8 cellular contexts compared by ENCODE assay signal in genomic region chr10:102151774-102152544, GRCh38. TPM values are rescaled to one million over a fixed set of nuclear protein-coding genes. Genes with fewer than 3 reads are reported as not detected.
DNase-seq lines count a peak whose midpoint lies in the region; ATAC-seq and TF ChIP-seq lines count a peak whose summit lies in the region.

NOLC1 (plus strand) TSS chr10:102152389; CDS start chr10:102152411, 22 bp downstream.

- DNase-seq in DMS153 treated with DMSO at 0.1 percent for 48 hours (lab: John Stamatoyannopoulos, UW; ENCODE audit: unreplicated experiment) (peak; percentile 90), KBM-7 (peak; percentile 100), epithelial cell of proximal tubule (ENCODE audit: low read depth) (peak; percentile 91), mucosa of gallbladder (ENCODE audit: low spot score) (peak; percentile 99)
- DNase-seq in activated T-cell treated with anti-CD3 and anti-CD28 coated beads, Interleukin-2, amount 50 U/mL, for 24 hours: peak; percentile 100
- peak; percentile 100 for DNase-seq in stimulated activated CD8-positive, alpha-beta memory T cell treated with anti-CD3 and anti-CD28 coated beads, Interleukin-4, amount 100 ng/mL, for 4 hours (ENCODE audit: low read depth in 2 of 2, low spot score in 1 of 2)

- peak within 1 kb of the TSS; percentile 94 for H3K4me3 ChIP-seq in epithelial cell of proximal tubule (ENCODE audit: low read depth, low read length)

- peaks cover 55% of the 10 kb centered on the region for H3K4me1 Mint-ChIP-seq in activated T-cell treated with anti-CD3 and anti-CD28 coated beads, Interleukin-2, amount 50 U/mL, for 24 hours (ENCODE audit: low read depth)

- peak within 1 kb of the TSS; percentile 99 for H3K4me3 Mint-ChIP-seq in activated T-cell treated with anti-CD3 and anti-CD28 coated beads, Interleukin-2, amount 50 U/mL, for 24 hours

- peaks cover 98% of the 10 kb centered on the region for H3K36me3 Mint-ChIP-seq in activated T-cell treated with anti-CD3 and anti-CD28 coated beads, Interleukin-2, amount 50 U/mL, for 24 hours (ENCODE audit: low read depth)

- H3K27ac Mint-ChIP-seq in activated T-cell treated with anti-CD3 and anti-CD28 coated beads, Interleukin-2, amount 50 U/mL, for 24 hours: peak within 1 kb of the TSS; percentile 100

- TF ChIP-seq CTCF in epithelial cell of proximal tubule (conservative IDR thresholded peaks at IDR 0.05; ENCODE audit: low read depth, low read length): no peak

- peak; percentile 78 for ATAC-seq in GM21717 (IDR thresholded peaks at IDR 0.05; ENCODE audit: unreplicated experiment)

- no peaks in the 10 kb centered on the region for H3K9me3 Mint-ChIP-seq in activated T-cell treated with anti-CD3 and anti-CD28 coated beads, Interleukin-2, amount 50 U/mL, for 24 hours

- in situ Hi-C loops in KBM-7 (cut with MboI; ENCODE audit: low pct_unique_long_range_greater_than_20kb, low sequenced_read_pairs): no loop called here

- H3K27me3 Mint-ChIP-seq in activated T-cell treated with anti-CD3 and anti-CD28 coated beads, Interleukin-2, amount 50 U/mL, for 24 hours: no peaks in the 10 kb centered on the region

TF ChIP-seq in PFSK-1, 5 proteins besides CTCF, POLR2A, EP300 and RAD21:
- TF ChIP-seq POLR2AphosphoS5 (IDR thresholded peaks at IDR 0.05; ENCODE audit: low read depth, low read length) (peak; percentile 95), SIN3A (IDR thresholded peaks at IDR 0.05; ENCODE audit: borderline replicate concordance, insufficient read depth, low read length) (peak; percentile 93), TAF1 (IDR thresholded peaks at IDR 0.05; ENCODE audit: borderline replicate concordance, insufficient read depth, low read length) (peak; percentile 81; the same call in 1 of the 2 replicates), FOXP2 (optimal IDR thresholded peaks at IDR 0.05; ENCODE audit: borderline replicate concordance, extremely low read depth, extremely low read length, insufficient read depth) (peak; percentile 90), REST (IDR thresholded peaks at IDR 0.05; ENCODE audit: insufficient read depth in 1 of 2, low read depth in 2 of 2, low read length in 2 of 2) (no peak)

RNA-seq across cellular contexts. Expression of gene NOLC1, which starts in this region (rescaled TPM):
- polyA plus RNA-seq in PFSK-1 (2012; ENCODE audit: insufficient read length, low read depth): 81.9 TPM
- 100 and 130 TPM in 2 replicates for total RNA-seq in epithelial cell of proximal tubule
- 37.8 TPM for total RNA-seq in mucosa of gallbladder

Comparison
In these comparisons a context has a peak if more than half of its experiments do, and no peak if none do; other contexts are left out.
1. Peak in every context shown above with its lines: DNase-seq, ATAC-seq and H3K4me3 ChIP-seq.